In genomic region chr17:41099679-41100078, GRCh38 we compare ENCODE assay signal across 21 cellular contexts. TPM values are rescaled to one million over a fixed set of nuclear protein-coding genes. Genes with fewer than 3 reads are reported as not detected.
DNase-seq lines count a peak whose midpoint lies in the region; TF ChIP-seq lines count a peak whose summit lies in the region.
"Not testable (repeated sequence)": the region's sequence is repeated elsewhere in the genome, so short reads cannot be mapped to it uniquely, and the experiment has no call there.
"Had no signal": no experiment of that assay in that cellular context is flagged by ENCODE, and none has a peak within 500 bp of the region (broad histone marks: within the 10 kb centered on the region; RNA-seq: fewer than 3 reads in every experiment).

No MANE protein-coding gene starts in this region.

- not testable (repeated sequence) for H3K9me3 ChIP-seq in adipocyte (ENCODE audit: control insufficient read depth, low read length)

- DNase-seq in ACHN (peak; percentile 15), EL (peak; percentile 98), HT1080 (ENCODE audit: low read depth) (peak; percentile 87), RKO (ENCODE audit: low spot score) (peak; percentile 93), adipocyte (ENCODE audit: low read depth) (peak; percentile 83), epithelial cell of esophagus (ENCODE audit: low read depth) (peak; percentile 91), foreskin melanocyte (peak; percentile 96), non-pigmented ciliary epithelial cell (ENCODE audit: low read depth) (peak; percentile 35)

- not testable (repeated sequence) for H3K4me1 ChIP-seq in adipocyte (ENCODE audit: control insufficient read depth, insufficient read depth, low read length)

- not testable (repeated sequence) for H3K27me3 ChIP-seq in adipocyte (replicated peaks; ENCODE audit: control insufficient read depth, insufficient read depth, low read length)

- TF ChIP-seq CTCF in epithelial cell of esophagus (IDR thresholded peaks at IDR 0.05; ENCODE audit: insufficient read depth, low read depth, low read length, missing control alignments): not testable (repeated sequence)

- in situ Hi-C loops in ACHN (cut with HindIII; ENCODE audit: low pct_ligation_motif_present, low pct_unique_long_range_greater_than_20kb, low sequenced_read_pairs): not testable (repeated sequence)

- H3K36me3 ChIP-seq in adipocyte (ENCODE audit: control insufficient read depth, insufficient read depth, low read length, severe bottlenecking): not testable (repeated sequence)

- H3K4me3 ChIP-seq in adipocyte (ENCODE audit: low read length); epithelial cell of esophagus (ENCODE audit: low read length): not testable (repeated sequence)

- not testable (repeated sequence) for H3K9ac ChIP-seq in adipocyte (ENCODE audit: low read length)

RNA-seq across cellular contexts. Expression of gene KRTAP4-8, which starts 1.7 kb away (rescaled TPM):
- not detected in 2 replicates for total RNA-seq in HT1080 (2014; rRNA removed; shearing (Covaris generic))
- 0.55 and 1.2 TPM in 2 replicates for polyA plus RNA-seq in HT1080 (2015; cell fraction: cytosol; rRNA removed)
- polyA plus RNA-seq in HT1080 (2015; cell fraction: nucleus; rRNA removed): 0.92 and 0.98 TPM in 2 replicates
- total RNA-seq: activated CD4-positive, alpha-beta memory T cell treated with anti-CD3 and anti-CD28 coated beads, Interleukin-2, amount 10 ng/mL, durations not matched to agents 7 days and 5 days; activated naive CD4-positive, alpha-beta T cell treated with anti-CD3 and anti-CD28 coated beads, Interleukin-2, amount 50 U/mL, for 72 hours; activated T-helper 2 cell treated with anti-CD3 and anti-CD28 coated beads, Interferon-gamma antibody, Interleukin-2, Interleukin-4, amounts not matched to agents 10 μg/mL and 5 μg/mL and 100 μg/mL, durations not matched to agents 14 hours and 24 hours and 36 hours; cerebellum; heart left ventricle; left colon; naive thymus-derived CD4-positive, alpha-beta T cell; omental fat pad; Right ventricle myocardium superior; spleen; T-cell; urinary bladder had no signal
- polyA plus RNA-seq: CD14-positive monocyte; heart left ventricle; naive thymus-derived CD4-positive, alpha-beta T cell; spleen; urinary bladder had no signal

RNA-seq across cellular contexts. Expression of gene KRTAP4-16, which starts 2.3 kb away (rescaled TPM):
- total RNA-seq in HT1080 (2014; rRNA removed; shearing (Covaris generic)): not detected in 2 replicates
- polyA plus RNA-seq in HT1080 (2015; cell fraction: cytosol; rRNA removed): not detected in 2 replicates
- polyA plus RNA-seq in HT1080 (2015; cell fraction: nucleus; rRNA removed): not detected in 2 replicates
- total RNA-seq: activated CD4-positive, alpha-beta memory T cell treated with anti-CD3 and anti-CD28 coated beads, Interleukin-2, amount 10 ng/mL, durations not matched to agents 7 days and 5 days; activated naive CD4-positive, alpha-beta T cell treated with anti-CD3 and anti-CD28 coated beads, Interleukin-2, amount 50 U/mL, for 72 hours; activated T-helper 2 cell treated with anti-CD3 and anti-CD28 coated beads, Interferon-gamma antibody, Interleukin-2, Interleukin-4, amounts not matched to agents 10 μg/mL and 5 μg/mL and 100 μg/mL, durations not matched to agents 14 hours and 24 hours and 36 hours; cerebellum; heart left ventricle; left colon; naive thymus-derived CD4-positive, alpha-beta T cell; omental fat pad; Right ventricle myocardium superior; spleen; T-cell; urinary bladder had no signal
- polyA plus RNA-seq: CD14-positive monocyte; heart left ventricle; naive thymus-derived CD4-positive, alpha-beta T cell; spleen; urinary bladder had no signal

RNA-seq across cellular contexts. Expression of gene KRTAP4-9, which starts 5.5 kb away (rescaled TPM):
- total RNA-seq in HT1080 (2014; rRNA removed; shearing (Covaris generic)): 0.29 and 0.57 TPM in 2 replicates
- polyA plus RNA-seq in HT1080 (2015; cell fraction: cytosol; rRNA removed): 0.37 and 1.3 TPM in 2 replicates
- polyA plus RNA-seq in HT1080 (2015; cell fraction: nucleus; rRNA removed): 0.45 and 0.66 TPM in 2 replicates
- total RNA-seq: activated CD4-positive, alpha-beta memory T cell treated with anti-CD3 and anti-CD28 coated beads, Interleukin-2, amount 10 ng/mL, durations not matched to agents 7 days and 5 days; activated naive CD4-positive, alpha-beta T cell treated with anti-CD3 and anti-CD28 coated beads, Interleukin-2, amount 50 U/mL, for 72 hours; activated T-helper 2 cell treated with anti-CD3 and anti-CD28 coated beads, Interferon-gamma antibody, Interleukin-2, Interleukin-4, amounts not matched to agents 10 μg/mL and 5 μg/mL and 100 μg/mL, durations not matched to agents 14 hours and 24 hours and 36 hours; cerebellum; heart left ventricle; left colon; naive thymus-derived CD4-positive, alpha-beta T cell; omental fat pad; Right ventricle myocardium superior; spleen; T-cell; urinary bladder had no signal
- polyA plus RNA-seq: CD14-positive monocyte; heart left ventricle; naive thymus-derived CD4-positive, alpha-beta T cell; spleen; urinary bladder had no signal

RNA-seq across cellular contexts. Expression of gene KRTAP4-7, which starts 15.7 kb away (rescaled TPM):
- total RNA-seq in HT1080 (2014; rRNA removed; shearing (Covaris generic)): not detected in 2 replicates
- polyA plus RNA-seq in HT1080 (2015; cell fraction: cytosol; rRNA removed): 0.26 TPM in 1 of 2 replicates, not detected in the other
- polyA plus RNA-seq in HT1080 (2015; cell fraction: nucleus; rRNA removed): 0.14 TPM in 1 of 2 replicates, not detected in the other
- total RNA-seq: activated CD4-positive, alpha-beta memory T cell treated with anti-CD3 and anti-CD28 coated beads, Interleukin-2, amount 10 ng/mL, durations not matched to agents 7 days and 5 days; activated naive CD4-positive, alpha-beta T cell treated with anti-CD3 and anti-CD28 coated beads, Interleukin-2, amount 50 U/mL, for 72 hours; activated T-helper 2 cell treated with anti-CD3 and anti-CD28 coated beads, Interferon-gamma antibody, Interleukin-2, Interleukin-4, amounts not matched to agents 10 μg/mL and 5 μg/mL and 100 μg/mL, durations not matched to agents 14 hours and 24 hours and 36 hours; cerebellum; heart left ventricle; left colon; naive thymus-derived CD4-positive, alpha-beta T cell; omental fat pad; Right ventricle myocardium superior; spleen; T-cell; urinary bladder had no signal
- polyA plus RNA-seq: CD14-positive monocyte; heart left ventricle; naive thymus-derived CD4-positive, alpha-beta T cell; spleen; urinary bladder had no signal

RNA-seq across cellular contexts. Expression of gene KRTAP4-11, which starts 18.5 kb away (rescaled TPM):
- total RNA-seq in HT1080 (2014; rRNA removed; shearing (Covaris generic)): not detected in 2 replicates
- not detected in 2 replicates for polyA plus RNA-seq in HT1080 (2015; cell fraction: cytosol; rRNA removed)
- not detected in 2 replicates for polyA plus RNA-seq in HT1080 (2015; cell fraction: nucleus; rRNA removed)
- total RNA-seq: activated CD4-positive, alpha-beta memory T cell treated with anti-CD3 and anti-CD28 coated beads, Interleukin-2, amount 10 ng/mL, durations not matched to agents 7 days and 5 days; activated naive CD4-positive, alpha-beta T cell treated with anti-CD3 and anti-CD28 coated beads, Interleukin-2, amount 50 U/mL, for 72 hours; activated T-helper 2 cell treated with anti-CD3 and anti-CD28 coated beads, Interferon-gamma antibody, Interleukin-2, Interleukin-4, amounts not matched to agents 10 μg/mL and 5 μg/mL and 100 μg/mL, durations not matched to agents 14 hours and 24 hours and 36 hours; cerebellum; heart left ventricle; left colon; naive thymus-derived CD4-positive, alpha-beta T cell; omental fat pad; Right ventricle myocardium superior; spleen; T-cell; urinary bladder had no signal
- polyA plus RNA-seq: CD14-positive monocyte; heart left ventricle; naive thymus-derived CD4-positive, alpha-beta T cell; spleen; urinary bladder had no signal

Comparison
In these comparisons a context has a peak if more than half of its experiments do, and no peak if none do; other contexts are left out.
1. DNase-seq: peak in every context shown above with its lines; median percentile 98 in EL; 96 in foreskin melanocyte; 93 in RKO; 91 in epithelial cell of esophagus; 87 in HT1080; 83 in adipocyte; 35 in non-pigmented ciliary epithelial cell; 15 in ACHN.